In genomic region chr2:58608146-58608545, GRCh38 we compare ENCODE assay signal across 39 cellular contexts.
"Had no signal": no experiment of that assay in that cellular context is flagged by ENCODE, and none has a peak within 500 bp of the region (broad histone marks: within the 10 kb centered on the region; RNA-seq: fewer than 3 reads in every experiment).

No MANE protein-coding gene starts in this region.

- DNase-seq: activated B cell treated with CpG ODN at 0.5 μM for 24 hours; activated CD4-positive, alpha-beta memory T cell treated with anti-CD3 and anti-CD28 coated beads, Interleukin-2, amount 10 ng/mL, durations not matched to agents 7 days and 5 days; activated CD4-positive, alpha-beta T cell treated with anti-CD3 and anti-CD28 coated beads for 1 hour; activated CD4-positive, alpha-beta T cell treated with anti-CD3 and anti-CD28 coated beads for 36 hours; activated CD4-positive, alpha-beta T cell treated with anti-CD3 and anti-CD28 coated beads for 48 hours; activated CD4-positive, alpha-beta T cell treated with anti-CD3 and anti-CD28 coated beads, Interleukin-2, amount 10 ng/mL, durations not matched to agents 7 days and 5 days; activated CD4-positive, alpha-beta T cell treated with anti-CD3 and anti-CD28 coated beads, Interleukin-2, amount 50 U/mL, for 48 hours; activated CD8-positive, alpha-beta memory T cell treated with anti-CD3 and anti-CD28 coated beads for 24 hours; activated CD8-positive, alpha-beta memory T cell treated with anti-CD3 and anti-CD28 coated beads, Interleukin-2, amount 10 ng/mL, durations not matched to agents 7 days and 5 days; activated CD8-positive, alpha-beta memory T cell treated with anti-CD3 and anti-CD28 coated beads, Interleukin-2, amount 50 U/mL, for 48 hours; activated CD8-positive, alpha-beta T cell treated with anti-CD3 and anti-CD28 coated beads, Interleukin-2, amount 10 ng/mL, durations not matched to agents 7 days and 5 days; activated effector memory CD4-positive, alpha-beta T cell treated with Interleukin-2 at 50 U/mL for 16 hours; activated gamma-delta T cell; activated naive CD4-positive, alpha-beta T cell treated with anti-CD3 and anti-CD28 coated beads, Interleukin-2, amount 10 ng/mL, durations not matched to agents 7 days and 5 days; activated naive CD4-positive, alpha-beta T cell treated with Interleukin-2 at 50 U/mL for 16 hours; activated naive CD8-positive, alpha-beta T cell treated with anti-CD3 and anti-CD28 coated beads, Interleukin-2, amount 10 ng/mL, durations not matched to agents 7 days and 5 days; activated naive CD8-positive, alpha-beta T cell treated with anti-CD3 and anti-CD28 coated beads, Interleukin-2, amount 50 U/mL, for 24 hours; activated T-cell treated with anti-CD3 and anti-CD28 coated beads, Interleukin-2, amount 50 U/mL, for 24 hours; activated T-cell treated with anti-CD3 and anti-CD28 coated beads, Interleukin-2, amount 50 U/mL, for 48 hours; amygdala; anterior cingulate cortex; body of pancreas; brain microvascular endothelial cell; caudate nucleus; cerebellar nuclear complex; T-helper 1 cell; T-helper 2 cell; T-helper 9 cell had no signal

- H3K9me3 ChIP-seq: ascending aorta, body of pancreas, breast epithelium had no signal

- H3K36me3 ChIP-seq: ascending aorta, brain microvascular endothelial cell, breast epithelium had no signal

- H3K4me1 ChIP-seq: ascending aorta, body of pancreas, breast epithelium had no signal

- H3K27ac Mint-ChIP-seq: activated B cell treated with CpG ODN at 0.5 μM for 24 hours; activated CD4-positive, alpha-beta memory T cell treated with anti-CD3 and anti-CD28 coated beads, Interleukin-2, amount 10 ng/mL, durations not matched to agents 7 days and 5 days; activated CD4-positive, alpha-beta T cell treated with anti-CD3 and anti-CD28 coated beads for 36 hours; activated CD4-positive, alpha-beta T cell treated with anti-CD3 and anti-CD28 coated beads, Interleukin-2, amount 10 ng/mL, durations not matched to agents 7 days and 5 days; activated CD8-positive, alpha-beta memory T cell treated with anti-CD3 and anti-CD28 coated beads, Interleukin-2, amount 10 ng/mL, durations not matched to agents 7 days and 5 days; activated CD8-positive, alpha-beta T cell treated with anti-CD3 and anti-CD28 coated beads, Interleukin-2, amount 10 ng/mL, durations not matched to agents 7 days and 5 days; activated naive CD4-positive, alpha-beta T cell treated with anti-CD3 and anti-CD28 coated beads, Interleukin-2, amount 10 ng/mL, durations not matched to agents 7 days and 5 days; activated naive CD4-positive, alpha-beta T cell treated with anti-CD3 and anti-CD28 coated beads, Interleukin-2, amount 50 U/mL, for 24 hours; activated naive CD8-positive, alpha-beta T cell; activated naive CD8-positive, alpha-beta T cell treated with anti-CD3 and anti-CD28 coated beads, Interleukin-2, amount 10 ng/mL, durations not matched to agents 7 days and 5 days; activated naive CD8-positive, alpha-beta T cell treated with anti-CD3 and anti-CD28 coated beads, Interleukin-2, amount 50 U/mL, for 24 hours; activated T-cell treated with anti-CD3 and anti-CD28 coated beads, Interleukin-2, amount 50 U/mL, for 24 hours; activated T-helper 2 cell treated with anti-CD3 and anti-CD28 coated beads, Interferon-gamma antibody, Interleukin-2, Interleukin-4, amounts not matched to agents 10 μg/mL and 5 μg/mL and 100 μg/mL, durations not matched to agents 14 hours and 24 hours and 36 hours; T-helper 1 cell treated with Interleukin-12 subunit alpha and Interleukin-12 subunit beta and Interleukin-4 antibody, amounts not matched to agents 30 μg/mL and 1 μg/mL, for 36 hours; T-helper 2 cell treated with Interferon-gamma antibody and Interleukin-4, amounts not matched to agents 5 μg/mL and 100 μg/mL, for 36 hours had no signal

- H3K4me3 Mint-ChIP-seq: activated B cell treated with CpG ODN at 0.5 μM for 24 hours; activated CD4-positive, alpha-beta memory T cell treated with anti-CD3 and anti-CD28 coated beads, Interleukin-2, amount 10 ng/mL, durations not matched to agents 7 days and 5 days; activated CD4-positive, alpha-beta T cell treated with anti-CD3 and anti-CD28 coated beads for 36 hours; activated CD4-positive, alpha-beta T cell treated with anti-CD3 and anti-CD28 coated beads, Interleukin-2, amount 10 ng/mL, durations not matched to agents 7 days and 5 days; activated CD8-positive, alpha-beta memory T cell treated with anti-CD3 and anti-CD28 coated beads, Interleukin-2, amount 10 ng/mL, durations not matched to agents 7 days and 5 days; activated CD8-positive, alpha-beta T cell treated with anti-CD3 and anti-CD28 coated beads, Interleukin-2, amount 10 ng/mL, durations not matched to agents 7 days and 5 days; activated naive CD4-positive, alpha-beta T cell treated with anti-CD3 and anti-CD28 coated beads, Interleukin-2, amount 10 ng/mL, durations not matched to agents 7 days and 5 days; activated naive CD4-positive, alpha-beta T cell treated with anti-CD3 and anti-CD28 coated beads, Interleukin-2, amount 50 U/mL, for 24 hours; activated naive CD8-positive, alpha-beta T cell; activated naive CD8-positive, alpha-beta T cell treated with anti-CD3 and anti-CD28 coated beads, Interleukin-2, amount 10 ng/mL, durations not matched to agents 7 days and 5 days; activated naive CD8-positive, alpha-beta T cell treated with anti-CD3 and anti-CD28 coated beads, Interleukin-2, amount 50 U/mL, for 24 hours; activated T-cell treated with anti-CD3 and anti-CD28 coated beads, Interleukin-2, amount 50 U/mL, for 24 hours; central memory CD8-positive, alpha-beta T cell; T-helper 1 cell treated with Interleukin-12 subunit alpha and Interleukin-12 subunit beta and Interleukin-4 antibody, amounts not matched to agents 30 μg/mL and 1 μg/mL, for 36 hours; T-helper 2 cell treated with Interferon-gamma antibody and Interleukin-4, amounts not matched to agents 5 μg/mL and 100 μg/mL, for 36 hours had no signal

- FAIRE-seq: TTC549 had no signal

- H3K4me3 ChIP-seq: ascending aorta, body of pancreas, breast epithelium had no signal

- H3K4me1 Mint-ChIP-seq: activated B cell treated with CpG ODN at 0.5 μM for 24 hours; activated CD4-positive, alpha-beta memory T cell treated with anti-CD3 and anti-CD28 coated beads, Interleukin-2, amount 10 ng/mL, durations not matched to agents 7 days and 5 days; activated CD4-positive, alpha-beta T cell treated with anti-CD3 and anti-CD28 coated beads for 36 hours; activated CD4-positive, alpha-beta T cell treated with anti-CD3 and anti-CD28 coated beads, Interleukin-2, amount 10 ng/mL, durations not matched to agents 7 days and 5 days; activated CD8-positive, alpha-beta memory T cell treated with anti-CD3 and anti-CD28 coated beads, Interleukin-2, amount 10 ng/mL, durations not matched to agents 7 days and 5 days; activated naive CD4-positive, alpha-beta T cell treated with anti-CD3 and anti-CD28 coated beads, Interleukin-2, amount 10 ng/mL, durations not matched to agents 7 days and 5 days; activated naive CD4-positive, alpha-beta T cell treated with anti-CD3 and anti-CD28 coated beads, Interleukin-2, amount 50 U/mL, for 24 hours; activated naive CD8-positive, alpha-beta T cell treated with anti-CD3 and anti-CD28 coated beads, Interleukin-2, amount 10 ng/mL, durations not matched to agents 7 days and 5 days; activated naive CD8-positive, alpha-beta T cell treated with anti-CD3 and anti-CD28 coated beads, Interleukin-2, amount 50 U/mL, for 24 hours; central memory CD8-positive, alpha-beta T cell had no signal

- H3K9me3 Mint-ChIP-seq: activated B cell treated with CpG ODN at 0.5 μM for 24 hours; activated CD4-positive, alpha-beta memory T cell treated with anti-CD3 and anti-CD28 coated beads, Interleukin-2, amount 10 ng/mL, durations not matched to agents 7 days and 5 days; activated CD4-positive, alpha-beta T cell treated with anti-CD3 and anti-CD28 coated beads, Interleukin-2, amount 10 ng/mL, durations not matched to agents 7 days and 5 days; activated naive CD4-positive, alpha-beta T cell treated with anti-CD3 and anti-CD28 coated beads, Interleukin-2, amount 10 ng/mL, durations not matched to agents 7 days and 5 days; activated naive CD4-positive, alpha-beta T cell treated with anti-CD3 and anti-CD28 coated beads, Interleukin-2, amount 50 U/mL, for 24 hours; activated naive CD8-positive, alpha-beta T cell treated with anti-CD3 and anti-CD28 coated beads, Interleukin-2, amount 50 U/mL, for 24 hours; activated T-cell treated with anti-CD3 and anti-CD28 coated beads, Interleukin-2, amount 50 U/mL, for 24 hours; activated T-helper 2 cell treated with anti-CD3 and anti-CD28 coated beads, Interferon-gamma antibody, Interleukin-2, Interleukin-4, amounts not matched to agents 10 μg/mL and 5 μg/mL and 100 μg/mL, durations not matched to agents 14 hours and 24 hours and 36 hours; central memory CD8-positive, alpha-beta T cell; T-helper 1 cell treated with Interleukin-12 subunit alpha and Interleukin-12 subunit beta and Interleukin-4 antibody, amounts not matched to agents 30 μg/mL and 1 μg/mL, for 36 hours; T-helper 2 cell treated with Interferon-gamma antibody and Interleukin-4, amounts not matched to agents 5 μg/mL and 100 μg/mL, for 36 hours had no signal

- H3K27ac ChIP-seq: ascending aorta, body of pancreas, brain microvascular endothelial cell, breast epithelium, VCaP had no signal

- H3K27me3 Mint-ChIP-seq: activated CD4-positive, alpha-beta memory T cell treated with anti-CD3 and anti-CD28 coated beads, Interleukin-2, amount 10 ng/mL, durations not matched to agents 7 days and 5 days; activated CD8-positive, alpha-beta memory T cell treated with anti-CD3 and anti-CD28 coated beads, Interleukin-2, amount 10 ng/mL, durations not matched to agents 7 days and 5 days; activated naive CD4-positive, alpha-beta T cell treated with anti-CD3 and anti-CD28 coated beads, Interleukin-2, amount 10 ng/mL, durations not matched to agents 7 days and 5 days; central memory CD8-positive, alpha-beta T cell had no signal

- ATAC-seq: activated CD4-positive, alpha-beta T cell treated with anti-CD3 and anti-CD28 coated beads for 36 hours; activated CD4-positive, CD25-positive, alpha-beta regulatory T cell treated with anti-CD3 and anti-CD28 coated beads, Interleukin-2, amount 50 U/mL, for 24 hours; activated CD8-positive, alpha-beta memory T cell treated with anti-CD3 and anti-CD28 coated beads, Interleukin-2, amount 10 ng/mL, durations not matched to agents 7 days and 5 days; activated CD8-positive, alpha-beta T cell treated with anti-CD3 and anti-CD28 coated beads, Interleukin-2, amount 10 ng/mL, durations not matched to agents 7 days and 5 days; activated naive CD8-positive, alpha-beta T cell treated with anti-CD3 and anti-CD28 coated beads, Interleukin-2, amount 50 U/mL, for 24 hours; body of pancreas had no signal

- H3K27me3 ChIP-seq: ascending aorta, body of pancreas, brain microvascular endothelial cell, breast epithelium had no signal

- H3K36me3 Mint-ChIP-seq: activated CD8-positive, alpha-beta memory T cell treated with anti-CD3 and anti-CD28 coated beads, Interleukin-2, amount 10 ng/mL, durations not matched to agents 7 days and 5 days; activated naive CD4-positive, alpha-beta T cell treated with anti-CD3 and anti-CD28 coated beads, Interleukin-2, amount 10 ng/mL, durations not matched to agents 7 days and 5 days; activated naive CD4-positive, alpha-beta T cell treated with anti-CD3 and anti-CD28 coated beads, Interleukin-2, amount 50 U/mL, for 24 hours; activated naive CD8-positive, alpha-beta T cell; activated naive CD8-positive, alpha-beta T cell treated with anti-CD3 and anti-CD28 coated beads, Interleukin-2, amount 10 ng/mL, durations not matched to agents 7 days and 5 days had no signal
